Comparison of ENCODE assay signal across 25 cellular contexts in genomic region chr5:144581044-144581443, GRCh38.
"Had no signal": no experiment of that assay in that cellular context is flagged by ENCODE, and none has a peak within 500 bp of the region (broad histone marks: within the 10 kb centered on the region; RNA-seq: fewer than 3 reads in every experiment).

No MANE protein-coding gene starts in this region.

- H3K4me1 ChIP-seq: ascending aorta, SJSA1 had no signal

- H3K27ac ChIP-seq: ascending aorta, body of pancreas, SJSA1 had no signal

- H3K27ac Mint-ChIP-seq: activated CD4-positive, alpha-beta T cell treated with anti-CD3 and anti-CD28 coated beads, Interleukin-2, amount 10 ng/mL, durations not matched to agents 24 days and 14 days; activated CD8-positive, alpha-beta memory T cell treated with anti-CD3 and anti-CD28 coated beads, Interleukin-2, amount 10 ng/mL, durations not matched to agents 7 days and 5 days; activated naive CD4-positive, alpha-beta T cell treated with anti-CD3 and anti-CD28 coated beads, Interleukin-2, amount 50 U/mL, for 72 hours; activated naive CD8-positive, alpha-beta T cell treated with anti-CD3 and anti-CD28 coated beads, Interleukin-2, amount 50 U/mL, for 24 hours; T-helper 1 cell treated with Interleukin-12 subunit alpha and Interleukin-12 subunit beta and Interleukin-4 antibody, amounts not matched to agents 30 μg/mL and 1 μg/mL, for 36 hours; WTC11 had no signal

- H3K36me3 Mint-ChIP-seq: activated CD8-positive, alpha-beta memory T cell treated with anti-CD3 and anti-CD28 coated beads, Interleukin-2, amount 10 ng/mL, durations not matched to agents 7 days and 5 days; activated naive CD4-positive, alpha-beta T cell treated with anti-CD3 and anti-CD28 coated beads, Interleukin-2, amount 50 U/mL, for 72 hours; WTC11 had no signal

- H3K27me3 ChIP-seq: ascending aorta, body of pancreas, SJSA1 had no signal

- H3K4me3 ChIP-seq: ascending aorta, body of pancreas, SJSA1 had no signal

- DNase-seq: activated CD4-positive, alpha-beta T cell treated with anti-CD3 and anti-CD28 coated beads, Interleukin-2, amount 10 ng/mL, durations not matched to agents 24 days and 14 days; activated CD4-positive, alpha-beta T cell treated with anti-CD3 and anti-CD28 coated beads, Interleukin-2, amount 50 U/mL, for 48 hours; activated CD4-positive, CD25-positive, alpha-beta regulatory T cell treated with anti-CD3 and anti-CD28 coated beads, Interleukin-2, amount 50 U/mL, for 72 hours; activated CD8-positive, alpha-beta memory T cell treated with anti-CD3 and anti-CD28 coated beads, Interleukin-2, amount 10 ng/mL, durations not matched to agents 7 days and 5 days; activated effector memory CD4-positive, alpha-beta T cell treated with anti-CD3 and anti-CD28 coated beads, Interleukin-2, amount 50 U/mL, for 16 hours; activated naive CD4-positive, alpha-beta T cell treated with Interleukin-2 at 50 U/mL for 16 hours; activated naive CD8-positive, alpha-beta T cell treated with anti-CD3 and anti-CD28 coated beads, Interleukin-2, amount 50 U/mL, for 24 hours; activated T-cell treated with anti-CD3 and anti-CD28 coated beads, Interleukin-2, amount 50 U/mL, for 4 hours; amniotic stem cell; body of pancreas; central memory CD4-positive, alpha-beta T cell; KG1; NCI-H1048; NCI-H1930; NCI-H2107; NCI-H2171 treated with DMSO at 0.1 percent for 48 hours; NCI-H226; NCI-H526 treated with DMSO at 0.1 percent for 48 hours; SHP77; T-helper 9 cell had no signal

- H3K9me3 ChIP-seq: ascending aorta, body of pancreas, SJSA1 had no signal

- H3K27me3 Mint-ChIP-seq: activated CD4-positive, alpha-beta T cell treated with anti-CD3 and anti-CD28 coated beads, Interleukin-2, amount 10 ng/mL, durations not matched to agents 24 days and 14 days; activated CD8-positive, alpha-beta memory T cell treated with anti-CD3 and anti-CD28 coated beads, Interleukin-2, amount 10 ng/mL, durations not matched to agents 7 days and 5 days; activated naive CD8-positive, alpha-beta T cell treated with anti-CD3 and anti-CD28 coated beads, Interleukin-2, amount 50 U/mL, for 24 hours had no signal

- H3K36me3 ChIP-seq: ascending aorta, SJSA1 had no signal

- H3K4me1 Mint-ChIP-seq: activated CD4-positive, alpha-beta T cell treated with anti-CD3 and anti-CD28 coated beads, Interleukin-2, amount 10 ng/mL, durations not matched to agents 24 days and 14 days; activated CD8-positive, alpha-beta memory T cell treated with anti-CD3 and anti-CD28 coated beads, Interleukin-2, amount 10 ng/mL, durations not matched to agents 7 days and 5 days; activated naive CD8-positive, alpha-beta T cell treated with anti-CD3 and anti-CD28 coated beads, Interleukin-2, amount 50 U/mL, for 24 hours had no signal

- H3K9me3 Mint-ChIP-seq: activated T-cell treated with anti-CD3 and anti-CD28 coated beads, Interleukin-2, amount 50 U/mL, for 4 hours; T-helper 1 cell treated with Interleukin-12 subunit alpha and Interleukin-12 subunit beta and Interleukin-4 antibody, amounts not matched to agents 30 μg/mL and 1 μg/mL, for 36 hours had no signal

- ATAC-seq: activated CD8-positive, alpha-beta memory T cell treated with anti-CD3 and anti-CD28 coated beads, Interleukin-2, amount 10 ng/mL, durations not matched to agents 7 days and 5 days; activated naive CD4-positive, alpha-beta T cell treated with anti-CD3 and anti-CD28 coated beads, Interleukin-2, amount 50 U/mL, for 72 hours; activated naive CD8-positive, alpha-beta T cell treated with anti-CD3 and anti-CD28 coated beads, Interleukin-2, amount 50 U/mL, for 24 hours; activated T-cell treated with anti-CD3 and anti-CD28 coated beads, Interleukin-2, amount 50 U/mL, for 4 hours; body of pancreas; WTC11 had no signal

- H3K4me3 Mint-ChIP-seq: activated CD4-positive, alpha-beta T cell treated with anti-CD3 and anti-CD28 coated beads, Interleukin-2, amount 10 ng/mL, durations not matched to agents 24 days and 14 days; activated CD8-positive, alpha-beta memory T cell treated with anti-CD3 and anti-CD28 coated beads, Interleukin-2, amount 10 ng/mL, durations not matched to agents 7 days and 5 days; activated naive CD8-positive, alpha-beta T cell treated with anti-CD3 and anti-CD28 coated beads, Interleukin-2, amount 50 U/mL, for 24 hours; activated T-cell treated with anti-CD3 and anti-CD28 coated beads, Interleukin-2, amount 50 U/mL, for 4 hours; T-helper 1 cell treated with Interleukin-12 subunit alpha and Interleukin-12 subunit beta and Interleukin-4 antibody, amounts not matched to agents 30 μg/mL and 1 μg/mL, for 36 hours; WTC11 had no signal
